ENCODE assay signal across 8 cellular contexts in the genomic region with DNA sequence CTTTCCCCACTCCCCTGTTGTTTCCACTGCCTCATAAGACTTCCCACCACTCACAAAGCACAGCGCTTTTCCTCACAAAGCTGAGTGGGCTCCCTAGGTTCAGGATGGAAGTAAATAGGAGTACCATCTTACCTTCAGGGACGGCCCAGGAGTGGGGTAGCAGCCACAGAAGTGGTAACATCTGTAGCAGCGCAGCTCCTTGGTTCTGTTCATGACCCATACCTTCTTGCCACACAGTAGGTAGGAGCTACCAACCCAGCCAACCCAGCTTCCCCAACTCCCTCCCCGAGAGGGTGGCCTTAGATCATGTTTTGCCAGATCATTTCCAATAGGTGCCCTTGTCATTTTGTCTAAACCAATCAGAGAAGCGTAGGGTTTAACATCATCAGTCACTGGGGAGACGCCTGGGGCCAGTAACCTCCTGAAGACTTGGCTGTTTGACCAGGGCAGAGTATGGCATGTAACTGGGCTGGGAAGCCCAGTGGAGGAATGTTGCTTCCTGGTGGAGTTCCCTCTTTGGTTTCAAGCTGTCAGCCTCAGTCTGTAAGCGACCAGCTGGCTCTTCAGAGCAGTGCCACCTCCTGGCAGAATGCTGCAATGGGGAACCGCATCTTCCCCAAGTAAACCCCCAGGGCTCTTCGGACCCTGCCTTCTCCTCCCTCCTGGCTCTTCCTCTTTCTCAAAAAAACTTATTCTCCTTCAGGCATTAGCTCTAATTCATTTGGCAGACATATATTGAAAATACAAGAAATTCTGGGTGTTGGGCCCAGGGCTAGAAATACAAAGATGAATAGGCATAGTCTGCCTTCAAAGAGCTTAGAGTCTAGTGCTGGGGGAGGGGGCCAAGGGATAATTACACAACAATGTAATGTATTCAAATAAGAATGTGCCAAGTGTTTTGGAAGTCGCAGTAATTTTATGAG.
DNase-seq lines count a peak whose midpoint lies in the region; ATAC-seq and TF ChIP-seq lines count a peak whose summit lies in the region.

TSS of gene HLA-DMA (minus strand) at position 281 of the 923 bp plus-strand sequence. CDS start at position 220, 61 bp downstream.

- TF ChIP-seq CTCF in choroid plexus epithelial cell (conservative IDR thresholded peaks at IDR 0.05; ENCODE audit: low read depth, low read length): peak; percentile 93

- ATAC-seq in GM18498 (IDR thresholded peaks at IDR 0.05; ENCODE audit: unreplicated experiment): peak; percentile 88
- peak; percentile 87 for ATAC-seq in HG02852 (IDR thresholded peaks at IDR 0.05; ENCODE audit: unreplicated experiment)
- peak; percentile 98 for ATAC-seq in activated CD4-positive, CD25-positive, alpha-beta regulatory T cell treated with anti-CD3 and anti-CD28 coated beads, Interleukin-2, amount 50 U/mL, for 24 hours

- H3K27ac ChIP-seq in ACC112 (ENCODE audit: low read depth, low read length) (no peak within 1 kb of the TSS), layer of hippocampus (ENCODE audit: low read depth, low read length) (peak within 1 kb of the TSS; percentile 60)

- H3K4me3 ChIP-seq in ACC112 (ENCODE audit: low read depth, low read length) (peak within 1 kb of the TSS; percentile 49), choroid plexus epithelial cell (ENCODE audit: low read depth, low read length) (peak within 1 kb of the TSS; percentile 6)

- H3K36me3 ChIP-seq in ACC112 (ENCODE audit: insufficient read depth, low read length): no peaks in the 10 kb centered on the region

- peaks cover 4% of the 10 kb centered on the region for H3K4me1 ChIP-seq in ACC112 (ENCODE audit: control insufficient read depth, insufficient read depth, low read length, unreplicated experiment)

- DNase-seq in NCI-H2029 treated with DMSO at 0.1 percent for 48 hours (lab: John Stamatoyannopoulos, UW) (peak; percentile 71), choroid plexus epithelial cell (ENCODE audit: low read depth) (peak; percentile 98)
- peak; percentile 78 for DNase-seq in stimulated activated CD4-positive, alpha-beta T cell treated with anti-CD3 and anti-CD28 coated beads, Interleukin-1b, Interleukin-23, amount 100 ng/mL, for 48 hours

- H3K27me3 ChIP-seq in ACC112 (ENCODE audit: insufficient read depth, low read length) (no peaks in the 10 kb centered on the region), layer of hippocampus (ENCODE audit: control insufficient read depth, insufficient read depth, low read length) (no peaks in the 10 kb centered on the region)

- H3K79me2 ChIP-seq in ACC112 (ENCODE audit: control insufficient read depth, insufficient read depth, low read length, unreplicated experiment): no peaks in the 10 kb centered on the region

- no peak within 1 kb of the TSS for H2AFZ ChIP-seq in ACC112 (ENCODE audit: low read length, unreplicated experiment)
